ENCODE assay signal across 8 cellular contexts in the genomic region with DNA sequence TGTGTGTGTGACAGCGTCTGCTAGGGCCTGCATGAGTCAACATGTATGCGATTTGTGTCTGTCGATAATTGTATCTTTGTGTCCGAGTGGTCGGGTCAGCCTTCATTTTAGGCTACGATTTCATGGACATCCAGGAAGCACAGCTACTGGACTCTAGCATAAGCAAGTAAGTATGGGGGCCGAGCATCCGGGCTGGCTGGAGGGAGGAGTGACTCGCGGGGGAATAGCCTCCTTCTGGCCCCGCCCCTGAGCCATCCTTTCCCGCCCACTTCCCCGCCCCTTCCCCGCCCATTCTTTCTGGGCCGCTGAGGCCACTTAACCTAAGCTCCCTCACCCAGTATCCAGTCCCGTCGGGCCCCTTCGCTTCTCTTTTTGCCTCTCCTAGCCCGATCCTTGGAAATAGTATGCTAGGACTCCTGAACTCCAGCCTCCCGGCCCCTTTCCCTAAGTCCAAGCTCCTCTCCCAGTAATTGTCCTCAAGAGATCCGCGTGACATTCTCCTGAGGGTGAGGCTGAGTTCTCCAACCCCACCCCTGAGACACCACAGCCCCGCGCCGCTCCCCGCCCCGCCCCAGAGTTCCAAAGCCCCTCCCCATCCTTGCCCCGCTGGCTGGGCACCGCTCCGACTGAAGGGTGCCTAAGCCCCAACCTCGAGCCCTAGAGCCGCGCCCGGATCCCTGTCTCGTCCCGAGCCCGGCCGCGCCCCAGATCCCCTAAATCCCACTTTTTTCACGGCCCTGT. TPM values are rescaled to one million over a fixed set of nuclear protein-coding genes. Genes with fewer than 3 reads are reported as not detected.
A peak's percentile ranks its signal among the peaks of the same experiment; 100 is the strongest.
DNase-seq lines count a peak whose midpoint lies in the region; FAIRE-seq and TF ChIP-seq lines count a peak whose summit lies in the region.

No MANE protein-coding gene starts in this region.

- H3K4me1 ChIP-seq in SJCRH30: peaks cover 8% of the 10 kb centered on the region; the same call in 1 of the 2 replicates
- H3K4me1 ChIP-seq in neuronal stem cell (ENCODE audit: control insufficient read depth in 2 of 2, insufficient read depth in 1 of 2, low read depth in 1 of 2, low read length in 2 of 2): peaks cover 18 to 32% of the 10 kb centered on the region in 2 donors

- H3K23ac ChIP-seq in neuronal stem cell (ENCODE audit: low read depth, low read length, poor library complexity): no peak overlapping the region

- peak overlapping the region; percentile 99 for H2AFZ ChIP-seq in neuronal stem cell (ENCODE audit: low read length)

- H3K14ac ChIP-seq in neuronal stem cell (ENCODE audit: low read length): no peak overlapping the region

- H2BK120ac ChIP-seq in neuronal stem cell (ENCODE audit: low read depth, low read length): no peak overlapping the region

- TF ChIP-seq CTCF in AG04450 (IDR thresholded peaks at IDR 0.05; ENCODE audit: low read depth, low read length): no peak

- peak overlapping the region; percentile 74 for H3K4me3 ChIP-seq in AG04450 (ENCODE audit: low read depth, low read length)
- H3K4me3 ChIP-seq in SJCRH30: peak overlapping the region; percentile 71
- H3K4me3 ChIP-seq in neuronal stem cell (ENCODE audit: low read length in 2 of 2): peak overlapping the region; percentile 71 to 83

- H4K8ac ChIP-seq in neuronal stem cell (ENCODE audit: low read depth, low read length): no peak overlapping the region

- no peak overlapping the region for H3K4ac ChIP-seq in neuronal stem cell (ENCODE audit: low read length)

- no peak overlapping the region for H4K91ac ChIP-seq in neuronal stem cell (ENCODE audit: low read depth, low read length, poor library complexity)

- POLR2A ChIA-PET in AG04450 (lab: Yijun Ruan, JAX): interaction anchor here (0.6 to 2.5 kb wide), 12 partner anchors 14 to 763 kb away, joined by 3 to 27 read pairs (median 4); no protein-coding TSS in a partner anchor

- H3K9me3 ChIP-seq in AG04450 (ENCODE audit: control insufficient read depth, insufficient read depth, low read length) (no peaks in the 10 kb centered on the region; the same call in 1 of the 2 replicates), SJCRH30 (replicated peaks) (no peaks in the 10 kb centered on the region), neuronal stem cell (replicated peaks in 1 of 2; ENCODE audit: control insufficient read depth in 2 of 2, insufficient read depth in 1 of 2, low read depth in 1 of 2, low read length in 2 of 2) (no peaks in the 10 kb centered on the region)

- H2BK5ac ChIP-seq in neuronal stem cell (ENCODE audit: low read length): peak overlapping the region; percentile 2

- H3K9ac ChIP-seq in neuronal stem cell (ENCODE audit: low read depth, low read length, poor library complexity): no peak overlapping the region

- no peak for FAIRE-seq in frontal cortex (lab: Jason Lieb, UNC)

- H2BK12ac ChIP-seq in neuronal stem cell (ENCODE audit: low read length): no peak overlapping the region

- H3K36me3 ChIP-seq in SJCRH30: 0 out of 2 replicates have a peak, but pooled peaks cover 4% of the 10 kb centered on the region
- H3K36me3 ChIP-seq in neuronal stem cell (replicated peaks in 1 of 2; ENCODE audit: control insufficient read depth in 2 of 2, insufficient read depth in 2 of 2, low read length in 2 of 2): peaks cover 0 to 27% of the 10 kb centered on the region in 2 donors

- H3K79me1 ChIP-seq in neuronal stem cell (ENCODE audit: low read depth, low read length): no peaks in the 10 kb centered on the region

- no peak overlapping the region for H2BK15ac ChIP-seq in neuronal stem cell (ENCODE audit: low read length)

- H2AK5ac ChIP-seq in neuronal stem cell (ENCODE audit: low read depth, low read length): no peak overlapping the region

- CTCF ChIA-PET in AG04450 (lab: Charles Lee): interaction anchor here (0.6 to 5.3 kb wide), 19 partner anchors 8 to 1619 kb away, joined by 3 to 75 read pairs (median 4); a partner anchor contains a TSS

- peak overlapping the region; percentile 90 for H3K27ac ChIP-seq in AG04450 (ENCODE audit: low read depth, low read length)
- H3K27ac ChIP-seq in SJCRH30: peak overlapping the region; percentile 57
- H3K27ac ChIP-seq in neuronal stem cell (replicated peaks; ENCODE audit: low read length): peak overlapping the region; percentile 94
- H3K27ac ChIP-seq in substantia nigra (ENCODE audit: low read depth, low read length, poor library complexity, severe bottlenecking): peak overlapping the region; percentile 59

- DNase-seq in AG04450 (ENCODE audit: low read depth, low spot score) (peak; percentile 67), GM19238 (ENCODE audit: insufficient read length, low spot score) (peak; percentile 92), M059J (ENCODE audit: low read depth) (peak; percentile 88), SJCRH30 (peak; percentile 92 to 95), frontal cortex (ENCODE audit: low spot score in 2 of 2) (peak; percentile 90 to 96), neuronal stem cell (ENCODE audit: low spot score) (peak; percentile 88), substantia nigra (lab: John Stamatoyannopoulos, UW) (peak; percentile 21 to 86 (median 64))
- DNase-seq in activated naive CD4-positive, alpha-beta T cell treated with Interleukin-2 at 50 U/mL for 16 hours: peak; percentile 76

- no CpG with 5 or more reads among the region's 40 CpGs for WGBS in neuronal stem cell (ENCODE audit: extremely low coverage in 2 of 2, insufficient read length in 2 of 2, insufficient replicate concordance in 1 of 2), 2 donors

- H3K27me3 ChIP-seq in AG04450 (ENCODE audit: control insufficient read depth, insufficient read depth, low read length) (no peaks in the 10 kb centered on the region), SJCRH30 (no peaks in the 10 kb centered on the region), neuronal stem cell (ENCODE audit: control insufficient read depth in 3 of 3, insufficient read depth in 3 of 3, low read depth in 1 of 3, low read length in 3 of 3) (peaks cover 2 to 15% (median 3%) of the 10 kb centered on the region in 3 experiments)

- peak overlapping the region; percentile 94 for H3K4me2 ChIP-seq in neuronal stem cell (ENCODE audit: insufficient read depth, low read length, poor library complexity, severe bottlenecking)

- peak overlapping the region; percentile 93 for H3K18ac ChIP-seq in neuronal stem cell (ENCODE audit: low read length)

RNA-seq across cellular contexts. Expression of a gene that starts 1.2 kb away (rescaled TPM):
- 7.6 TPM in 2 replicates for polyA plus RNA-seq in AG04450 (2011; rRNA removed)
- polyA minus RNA-seq in AG04450 (2011; rRNA and poly(A)+ RNA removed): 9.3 and 13.7 TPM in 2 replicates
- total RNA-seq in M059J (2014; rRNA removed; shearing (Covaris generic)): 9.2 and 18.1 TPM in 2 replicates
- 8.2 and 10.0 TPM in 2 replicates for total RNA-seq in SJCRH30 (2014; rRNA removed; shearing (Covaris generic))
- total RNA-seq in frontal cortex: 0.82 TPM
- 8.4 TPM for polyA plus RNA-seq in neuronal stem cell (2013, experiment 1 of 2)
- polyA plus RNA-seq in neuronal stem cell (2013, experiment 2 of 2): 8.3 TPM

RNA-seq across cellular contexts. Expression of a gene that starts 9.1 kb away (rescaled TPM):
- not detected in 2 replicates for polyA plus RNA-seq in AG04450 (2011; rRNA removed)
- not detected in 2 replicates for polyA minus RNA-seq in AG04450 (2011; rRNA and poly(A)+ RNA removed)
- total RNA-seq in M059J (2014; rRNA removed; shearing (Covaris generic)): not detected in 2 replicates
- not detected in 2 replicates for total RNA-seq in SJCRH30 (2014; rRNA removed; shearing (Covaris generic))
- not detected for total RNA-seq in frontal cortex
- not detected for polyA plus RNA-seq in neuronal stem cell (2013, experiment 1 of 2)
- not detected for polyA plus RNA-seq in neuronal stem cell (2013, experiment 2 of 2)

RNA-seq across cellular contexts. Expression of a gene that starts 17.6 kb away (rescaled TPM):
- not detected in 2 replicates for polyA plus RNA-seq in AG04450 (2011; rRNA removed)
- not detected in 2 replicates for polyA minus RNA-seq in AG04450 (2011; rRNA and poly(A)+ RNA removed)
- total RNA-seq in M059J (2014; rRNA removed; shearing (Covaris generic)): 0.15 TPM in 1 of 2 replicates, not detected in the other
- total RNA-seq in SJCRH30 (2014; rRNA removed; shearing (Covaris generic)): not detected in 2 replicates
- total RNA-seq in frontal cortex: not detected
- polyA plus RNA-seq in neuronal stem cell (2013, experiment 1 of 2): 0.07 TPM
- 0.10 TPM for polyA plus RNA-seq in neuronal stem cell (2013, experiment 2 of 2)

RNA-seq across cellular contexts. Expression of a gene that starts 23.7 kb away (rescaled TPM):
- 0.32 and 0.35 TPM in 2 replicates for polyA plus RNA-seq in AG04450 (2011; rRNA removed)
- 0.17 and 0.18 TPM in 2 replicates for polyA minus RNA-seq in AG04450 (2011; rRNA and poly(A)+ RNA removed)
- 1.4 and 2.9 TPM in 2 replicates for total RNA-seq in M059J (2014; rRNA removed; shearing (Covaris generic))
- 0.20 and 0.47 TPM in 2 replicates for total RNA-seq in SJCRH30 (2014; rRNA removed; shearing (Covaris generic))
- total RNA-seq in frontal cortex: not detected
- 8.5 TPM for polyA plus RNA-seq in neuronal stem cell (2013, experiment 1 of 2)
- 8.0 TPM for polyA plus RNA-seq in neuronal stem cell (2013, experiment 2 of 2)

RNA-seq across cellular contexts. Expression of a gene that starts 26.9 kb away (rescaled TPM):
- 1.3 and 1.7 TPM in 2 replicates for polyA plus RNA-seq in AG04450 (2011; rRNA removed)
- polyA minus RNA-seq in AG04450 (2011; rRNA and poly(A)+ RNA removed): 1.7 and 2.2 TPM in 2 replicates
- total RNA-seq in M059J (2014; rRNA removed; shearing (Covaris generic)): 2.0 and 2.6 TPM in 2 replicates
- 8.3 TPM in 2 replicates for total RNA-seq in SJCRH30 (2014; rRNA removed; shearing (Covaris generic))
- 0.41 TPM for total RNA-seq in frontal cortex
- polyA plus RNA-seq in neuronal stem cell (2013, experiment 1 of 2): 7.5 TPM
- 7.8 TPM for polyA plus RNA-seq in neuronal stem cell (2013, experiment 2 of 2)

Comparison
In these comparisons a context has a peak if more than half of its experiments do, and no peak if none do; other contexts are left out.
1. Peak in every context shown above with its lines: DNase-seq, H3K4me3 ChIP-seq and H3K27ac ChIP-seq.